ENCODE assay signal across 26 cellular contexts in the genomic region with DNA sequence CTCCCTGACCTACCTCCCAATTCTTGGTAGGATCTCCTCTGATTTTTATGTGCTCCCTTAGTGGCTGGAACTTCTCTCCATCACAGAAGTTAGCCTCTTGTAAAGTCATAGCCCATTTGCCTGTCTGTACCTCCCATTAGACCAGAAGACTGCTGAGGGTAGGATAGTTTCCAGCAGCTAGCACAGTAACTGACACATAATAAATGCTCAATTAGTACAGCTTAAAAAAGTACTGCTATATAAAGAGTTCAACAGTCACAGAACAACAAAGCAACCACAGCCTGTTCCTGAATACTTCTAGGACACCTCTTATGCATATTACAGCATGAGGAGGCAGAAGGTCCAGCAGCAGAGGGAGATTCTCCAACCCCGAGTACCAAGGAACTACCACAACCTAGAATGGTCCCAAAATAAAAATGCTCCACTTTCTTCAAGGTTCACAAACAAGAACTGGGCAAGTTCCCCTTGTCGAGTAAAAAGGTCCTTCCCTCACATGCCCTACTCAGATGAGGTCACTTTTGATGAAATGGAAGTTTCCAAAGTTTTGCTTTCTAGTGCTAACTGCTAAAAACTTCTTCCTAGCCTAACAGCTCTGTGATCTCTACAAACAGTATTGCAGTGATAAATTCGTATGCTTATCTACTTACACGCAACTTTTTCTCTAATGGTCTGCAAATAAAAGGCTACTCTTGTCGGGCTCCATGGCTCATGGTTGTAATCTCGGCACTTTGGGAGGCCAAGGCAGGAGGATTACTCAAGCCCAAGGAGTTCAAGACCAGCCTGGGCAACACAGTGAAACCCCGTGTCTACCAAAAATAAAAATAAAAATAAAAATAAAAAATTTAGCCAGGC. TPM values are rescaled to one million over a fixed set of nuclear protein-coding genes. Genes with fewer than 3 reads are reported as not detected.
DNase-seq lines count a peak whose midpoint lies in the region; ATAC-seq and TF ChIP-seq lines count a peak whose summit lies in the region.
"Had no signal": no experiment of that assay in that cellular context is flagged by ENCODE, and none has a peak within 500 bp of the region (broad histone marks: within the 10 kb centered on the region; RNA-seq: fewer than 3 reads in every experiment).

No MANE protein-coding gene starts in this region.

- ATAC-seq in activated naive CD4-positive, alpha-beta T cell treated with anti-CD3 and anti-CD28 coated beads, Interleukin-2, amount 50 U/mL, for 72 hours, result peak; percentile 59 to 75
- no peak for ATAC-seq in WTC11
- peak; percentile 48 for ATAC-seq in stimulated activated naive CD8-positive, alpha-beta T cell treated with anti-CD3 and anti-CD28 coated beads, Interleukin-15, amount 100 ng/mL, for 72 hours
- ATAC-seq: foreskin keratinocyte, GM23338, upper lobe of right lung had no signal

- H3K27ac Mint-ChIP-seq in activated naive CD4-positive, alpha-beta T cell treated with anti-CD3 and anti-CD28 coated beads, Interleukin-2, amount 50 U/mL, for 72 hours, result peak overlapping the region; percentile 77 to 80
- H3K27ac Mint-ChIP-seq in activated naive CD4-positive, alpha-beta T cell treated with anti-CD3 and anti-CD28 coated beads, Interleukin-2, amount 10 ng/mL, durations not matched to agents 7 days and 5 days, result no peak overlapping the region
- H3K27ac Mint-ChIP-seq in WTC11, result peak overlapping the region; percentile 21; the same call in 1 of the 2 replicates
- H3K27ac Mint-ChIP-seq in chondrocyte (ENCODE audit: unreplicated experiment), result peak overlapping the region; percentile 37
- H3K27ac Mint-ChIP-seq in stimulated activated naive CD8-positive, alpha-beta T cell treated with anti-CD3 and anti-CD28 coated beads, Interleukin-15, amount 100 ng/mL, for 72 hours, result peak overlapping the region; percentile 45 to 81
- H3K27ac Mint-ChIP-seq: GM23338 had no signal

- H3K27me3 Mint-ChIP-seq in activated naive CD4-positive, alpha-beta T cell treated with anti-CD3 and anti-CD28 coated beads, Interleukin-2, amount 10 ng/mL, durations not matched to agents 7 days and 5 days, result no peaks in the 10 kb centered on the region
- H3K27me3 Mint-ChIP-seq in WTC11 (ENCODE audit: low read depth) (no peaks in the 10 kb centered on the region), chondrocyte (ENCODE audit: low read depth) (no peaks in the 10 kb centered on the region)
- no peaks in the 10 kb centered on the region for H3K27me3 Mint-ChIP-seq in stimulated activated naive CD8-positive, alpha-beta T cell treated with anti-CD3 and anti-CD28 coated beads, Interleukin-15, amount 100 ng/mL, for 72 hours

- POLR2A ChIA-PET in WTC11 (lab: Charles Lee) (no interaction called here), RWPE1 (lab: Yijun Ruan, JAX; ENCODE audit: low non-redundant PET) (no interaction called here)

- H3K4me3 Mint-ChIP-seq in activated naive CD4-positive, alpha-beta T cell treated with anti-CD3 and anti-CD28 coated beads, Interleukin-2, amount 10 ng/mL, durations not matched to agents 7 days and 5 days, result no peak overlapping the region
- H3K4me3 Mint-ChIP-seq in WTC11 (no peak overlapping the region), chondrocyte (ENCODE audit: unreplicated experiment) (no peak overlapping the region)
- no peak overlapping the region for H3K4me3 Mint-ChIP-seq in stimulated activated naive CD8-positive, alpha-beta T cell treated with anti-CD3 and anti-CD28 coated beads, Interleukin-15, amount 100 ng/mL, for 72 hours
- H3K4me3 Mint-ChIP-seq: GM23338 had no signal

- no peak for TF ChIP-seq CTCF in WTC11 (IDR thresholded peaks at IDR 0.05)
- TF ChIP-seq CTCF in chondrocyte (IDR thresholded peaks at IDR 0.05), result no peak
- TF ChIP-seq CTCF in RWPE1 (conservative IDR thresholded peaks at IDR 0.05; ENCODE audit: low read depth), result no peak

- no peaks in the 10 kb centered on the region for H3K9me3 Mint-ChIP-seq in activated naive CD4-positive, alpha-beta T cell treated with anti-CD3 and anti-CD28 coated beads, Interleukin-2, amount 50 U/mL, for 72 hours
- H3K9me3 Mint-ChIP-seq in activated naive CD4-positive, alpha-beta T cell treated with anti-CD3 and anti-CD28 coated beads, Interleukin-2, amount 10 ng/mL, durations not matched to agents 7 days and 5 days, result no peaks in the 10 kb centered on the region
- no peaks in the 10 kb centered on the region for H3K9me3 Mint-ChIP-seq in WTC11
- H3K9me3 Mint-ChIP-seq in chondrocyte (ENCODE audit: low read depth), result no peaks in the 10 kb centered on the region
- no peaks in the 10 kb centered on the region for H3K9me3 Mint-ChIP-seq in stimulated activated naive CD8-positive, alpha-beta T cell treated with anti-CD3 and anti-CD28 coated beads, Interleukin-15, amount 100 ng/mL, for 72 hours
- H3K9me3 Mint-ChIP-seq: GM23338 had no signal

- no peak overlapping the region for H3K27ac ChIP-seq in RWPE1
- H3K27ac ChIP-seq: foreskin keratinocyte, upper lobe of right lung had no signal

- CTCF ChIA-PET in activated naive CD4-positive, alpha-beta T cell treated with anti-CD3 and anti-CD28 coated beads, Interleukin-2, amount 10 ng/mL, durations not matched to agents 7 days and 5 days (lab: Charles Lee), result no interaction called here
- CTCF ChIA-PET in WTC11 (lab: Charles Lee) (no interaction called here), RWPE1 (lab: Yijun Ruan, JAX) (no interaction called here)

- no peak for DNase-seq in activated naive CD4-positive, alpha-beta T cell treated with anti-CD3 and anti-CD28 coated beads, Interleukin-2, amount 50 U/mL, for 72 hours (ENCODE audit: low spot score in 2 of 2)
- DNase-seq in activated naive CD4-positive, alpha-beta T cell treated with anti-CD3 and anti-CD28 coated beads, Interleukin-2, amount 10 ng/mL, durations not matched to agents 7 days and 5 days, result no peak
- DNase-seq in WTC11 (ENCODE audit: low spot score) (no peak), chondrocyte (ENCODE audit: low spot score) (no peak), NOMO-1 treated with DMSO at 0.1 percent for 48 hours (lab: John Stamatoyannopoulos, UW; ENCODE audit: unreplicated experiment) (no peak), RWPE1 (ENCODE audit: low spot score) (no peak), NCI-H2107 (lab: John Stamatoyannopoulos, UW) (no peak)
- DNase-seq in stimulated activated naive CD8-positive, alpha-beta T cell treated with anti-CD3 and anti-CD28 coated beads, Interleukin-15, amount 100 ng/mL, for 72 hours, result no peak
- DNase-seq: activated CD4-positive, CD25-positive, alpha-beta regulatory T cell; activated CD8-positive, alpha-beta memory T cell treated with anti-CD3 and anti-CD28 coated beads, Interleukin-2, amount 50 U/mL, for 4 hours; AML-193; amniotic stem cell; caudate nucleus; foreskin keratinocyte; Kasumi-1; mammary epithelial cell; NCI-H526 treated with DMSO at 0.1 percent for 48 hours; posterior cingulate gyrus; SHP77; upper lobe of right lung had no signal

- peaks cover 0 to 19% of the 10 kb centered on the region in 2 donors for H3K36me3 Mint-ChIP-seq in activated naive CD4-positive, alpha-beta T cell treated with anti-CD3 and anti-CD28 coated beads, Interleukin-2, amount 50 U/mL, for 72 hours
- H3K36me3 Mint-ChIP-seq in activated naive CD4-positive, alpha-beta T cell treated with anti-CD3 and anti-CD28 coated beads, Interleukin-2, amount 10 ng/mL, durations not matched to agents 7 days and 5 days, result peaks cover 24% of the 10 kb centered on the region
- peaks cover 9% of the 10 kb centered on the region; the same call in 1 of the 2 replicates for H3K36me3 Mint-ChIP-seq in WTC11
- no peaks in the 10 kb centered on the region for H3K36me3 Mint-ChIP-seq in chondrocyte (ENCODE audit: low read depth)

- peaks cover 27% of the 10 kb centered on the region for H3K4me1 Mint-ChIP-seq in activated naive CD4-positive, alpha-beta T cell treated with anti-CD3 and anti-CD28 coated beads, Interleukin-2, amount 10 ng/mL, durations not matched to agents 7 days and 5 days
- peaks cover 10% of the 10 kb centered on the region for H3K4me1 Mint-ChIP-seq in WTC11
- H3K4me1 Mint-ChIP-seq in chondrocyte (ENCODE audit: low read depth), result peaks cover 19% of the 10 kb centered on the region
- H3K4me1 Mint-ChIP-seq in stimulated activated naive CD8-positive, alpha-beta T cell treated with anti-CD3 and anti-CD28 coated beads, Interleukin-15, amount 100 ng/mL, for 72 hours, result peaks cover 47% of the 10 kb centered on the region

TF ChIP-seq in WTC11, 78 proteins besides CTCF, POLR2A, EP300 and RAD21 (continues in another document):
- TF ChIP-seq ZNF317 (CRISPR knock-in tag; IDR thresholded peaks at IDR 0.05; ENCODE audit: borderline replicate concordance, low read depth), result no peak
- TF ChIP-seq USF1 (CRISPR knock-in tag; IDR thresholded peaks at IDR 0.05), result no peak
- TF ChIP-seq FOXP4 (CRISPR knock-in tag; IDR thresholded peaks at IDR 0.05), result no peak
- no peak for TF ChIP-seq NR2C2 (CRISPR knock-in tag; IDR thresholded peaks at IDR 0.05)

RNA-seq across cellular contexts. Expression of gene MECP2, which starts 12.8 kb away (rescaled TPM):
- 10 to 100 TPM; 61.0 to 84.9 TPM for total RNA-seq in activated naive CD4-positive, alpha-beta T cell treated with anti-CD3 and anti-CD28 coated beads, Interleukin-2, amount 50 U/mL, for 72 hours
- total RNA-seq in WTC11 (2021) (28.7 to 36.2 TPM (median 33.7 TPM) in 3 replicates), chondrocyte (32.3 to 35.5 TPM (median 34.2 TPM) in 3 replicates)

RNA-seq across cellular contexts. Expression of gene OPN1LW, which starts 59.4 kb away (rescaled TPM):
- not detected for total RNA-seq in activated naive CD4-positive, alpha-beta T cell treated with anti-CD3 and anti-CD28 coated beads, Interleukin-2, amount 50 U/mL, for 72 hours
- total RNA-seq in WTC11 (2021), result not detected in 3 replicates
- total RNA-seq in chondrocyte, result not detected in 3 replicates
- total RNA-seq: epithelial cell of proximal tubule; foreskin keratinocyte; GM23338; HT1080; kidney epithelial cell; mammary epithelial cell; myocyte; T-helper 1 cell treated with Interleukin-12 subunit alpha and Interleukin-12 subunit beta and Interleukin-4 antibody, amounts not matched to agents 30 ng/mL and 1 ng/mL, for 36 hours; upper lobe of right lung had no signal
